Comparison of ENCODE assay signal across 1 cellular context in the genomic region with DNA sequence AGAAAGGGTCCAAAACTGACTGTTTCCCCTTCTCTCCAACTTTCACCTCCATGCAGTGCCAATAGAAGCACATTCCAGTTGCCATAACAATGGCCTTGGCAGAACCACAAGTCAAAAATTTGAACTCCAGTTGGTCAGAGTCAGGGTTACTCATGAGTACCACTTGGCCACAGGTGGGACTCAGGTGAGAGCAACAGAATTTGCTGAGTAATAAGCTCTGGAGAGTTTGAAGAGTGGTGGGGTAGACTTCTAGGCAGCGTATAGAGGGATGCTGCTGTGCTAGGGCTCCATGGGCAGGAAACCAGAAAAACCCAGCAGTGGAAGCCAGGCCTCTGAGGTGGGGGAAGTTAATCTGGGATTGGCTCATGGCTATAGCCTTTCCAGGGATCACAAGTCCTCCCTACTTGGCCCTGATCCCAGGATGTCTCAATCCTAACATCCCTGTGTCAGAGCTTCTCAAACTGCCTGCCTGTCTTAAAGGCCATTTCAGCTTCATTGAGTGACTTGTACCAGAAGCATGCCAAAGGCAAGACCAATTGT.
A peak's percentile ranks its signal among the peaks of the same experiment; 100 is the strongest.
TF ChIP-seq lines count a peak whose summit lies in the region.

No MANE protein-coding gene starts in this region.

TF ChIP-seq in HEK293, 187 proteins besides CTCF, POLR2A, EP300 and RAD21 (continued from another document):
- TF ChIP-seq, protein P1, sequence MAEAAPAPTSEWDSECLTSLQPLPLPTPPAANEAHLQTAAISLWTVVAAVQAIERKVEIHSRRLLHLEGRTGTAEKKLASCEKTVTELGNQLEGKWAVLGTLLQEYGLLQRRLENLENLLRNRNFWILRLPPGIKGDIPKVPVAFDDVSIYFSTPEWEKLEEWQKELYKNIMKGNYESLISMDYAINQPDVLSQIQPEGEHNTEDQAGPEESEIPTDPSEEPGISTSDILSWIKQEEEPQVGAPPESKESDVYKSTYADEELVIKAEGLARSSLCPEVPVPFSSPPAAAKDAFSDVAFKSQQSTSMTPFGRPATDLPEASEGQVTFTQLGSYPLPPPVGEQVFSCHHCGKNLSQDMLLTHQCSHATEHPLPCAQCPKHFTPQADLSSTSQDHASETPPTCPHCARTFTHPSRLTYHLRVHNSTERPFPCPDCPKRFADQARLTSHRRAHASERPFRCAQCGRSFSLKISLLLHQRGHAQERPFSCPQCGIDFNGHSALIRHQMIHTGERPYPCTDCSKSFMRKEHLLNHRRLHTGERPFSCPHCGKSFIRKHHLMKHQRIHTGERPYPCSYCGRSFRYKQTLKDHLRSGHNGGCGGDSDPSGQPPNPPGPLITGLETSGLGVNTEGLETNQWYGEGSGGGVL (tag by site-specific recombination; IDR thresholded peaks at IDR 0.05), result 0 out of 2 replicates have a peak, but pooled peaks have one; percentile 12
- TF ChIP-seq GLIS1 (tag by site-specific recombination; IDR thresholded peaks at IDR 0.05), result no peak
- TF ChIP-seq, protein P2, sequence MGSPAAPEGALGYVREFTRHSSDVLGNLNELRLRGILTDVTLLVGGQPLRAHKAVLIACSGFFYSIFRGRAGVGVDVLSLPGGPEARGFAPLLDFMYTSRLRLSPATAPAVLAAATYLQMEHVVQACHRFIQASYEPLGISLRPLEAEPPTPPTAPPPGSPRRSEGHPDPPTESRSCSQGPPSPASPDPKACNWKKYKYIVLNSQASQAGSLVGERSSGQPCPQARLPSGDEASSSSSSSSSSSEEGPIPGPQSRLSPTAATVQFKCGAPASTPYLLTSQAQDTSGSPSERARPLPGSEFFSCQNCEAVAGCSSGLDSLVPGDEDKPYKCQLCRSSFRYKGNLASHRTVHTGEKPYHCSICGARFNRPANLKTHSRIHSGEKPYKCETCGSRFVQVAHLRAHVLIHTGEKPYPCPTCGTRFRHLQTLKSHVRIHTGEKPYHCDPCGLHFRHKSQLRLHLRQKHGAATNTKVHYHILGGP (tag by site-specific recombination; IDR thresholded peaks at IDR 0.05), result 0 out of 2 replicates have a peak, but pooled peaks have one; percentile 20
- TF ChIP-seq ZNF311 (tag by site-specific recombination; IDR thresholded peaks at IDR 0.05; ENCODE audit: borderline replicate concordance), result no peak
- peak; percentile 44; the same call in 1 of the 2 replicates for TF ChIP-seq PRDM1 (tag by site-specific recombination; IDR thresholded peaks at IDR 0.05)
